ENCODE assay signal across 20 cellular contexts in genomic region chr17:77165577-77165976, GRCh38. TPM values are rescaled to one million over a fixed set of nuclear protein-coding genes. Genes with fewer than 3 reads are reported as not detected.
DNase-seq lines count a peak whose midpoint lies in the region; ATAC-seq, FAIRE-seq and TF ChIP-seq lines count a peak whose summit lies in the region.
"Had no signal": no experiment of that assay in that cellular context is flagged by ENCODE, and none has a peak within 500 bp of the region (broad histone marks: within the 10 kb centered on the region; RNA-seq: fewer than 3 reads in every experiment).

No MANE protein-coding gene starts in this region.

- H3F3A ChIP-seq in SK-N-SH (replicated peaks; ENCODE audit: insufficient read depth): peaks cover 16% of the 10 kb centered on the region

- peaks cover 9% of the 10 kb centered on the region for H3K9me3 ChIP-seq in CD8-positive, alpha-beta T cell (ENCODE audit: low read length)
- 0 out of 2 replicates have a peak, but pooled peaks cover 4% of the 10 kb centered on the region for H3K9me3 ChIP-seq in SK-N-MC (ENCODE audit: low read depth, low read length)
- peaks cover 0 to 7% (median 0%) of the 10 kb centered on the region in 3 donors for H3K9me3 ChIP-seq in gastrocnemius medialis
- H3K9me3 ChIP-seq in SK-N-SH: peaks cover 26% of the 10 kb centered on the region; the same call in 1 of the 2 replicates

- H3K4me1 ChIP-seq in CD8-positive, alpha-beta T cell (ENCODE audit: insufficient read depth, low read length): peaks cover 18% of the 10 kb centered on the region
- H3K4me1 ChIP-seq in gastrocnemius medialis (peaks cover 57 to 69% of the 10 kb centered on the region in 2 donors), mesendoderm (ENCODE audit: control insufficient read depth, low read depth, low read length) (peaks cover 7% of the 10 kb centered on the region), SK-N-SH (ENCODE audit: control insufficient read depth in 1 of 2, insufficient read depth in 2 of 2, low read depth in 1 of 2, low read length in 1 of 2) (peaks cover 17 to 20% of the 10 kb centered on the region in 2 experiments; a peak in 3 of 4 replicates)

- no peak overlapping the region for H3K27ac ChIP-seq in CD8-positive, alpha-beta T cell (ENCODE audit: low read depth, low read length)
- 0 out of 2 replicates have a peak overlapping the region, but pooled peaks have one; percentile 38 for H3K27ac ChIP-seq in SK-N-MC
- H3K27ac ChIP-seq in gastrocnemius medialis: peak overlapping the region; percentile 85 to 96 (median 90)
- no peak overlapping the region for H3K27ac ChIP-seq in mesendoderm (ENCODE audit: low read depth, low read length)
- 0 out of 4 replicates have a peak overlapping the region, but pooled peaks of 1 of the 2 experiments have one; percentile 54 for H3K27ac ChIP-seq in SK-N-SH (ENCODE audit: low read depth in 2 of 2, low read length in 1 of 2)
- H3K27ac ChIP-seq: C4-2B had no signal

- H3K36me3 Mint-ChIP-seq in CD8-positive, alpha-beta T cell: peaks cover 49% of the 10 kb centered on the region
- peaks cover 66% of the 10 kb centered on the region for H3K36me3 Mint-ChIP-seq in T-cell

- no peak overlapping the region for H2AK5ac ChIP-seq in mesendoderm (ENCODE audit: low read length)

- no peak for ATAC-seq in CD8-positive, alpha-beta T cell
- ATAC-seq in gastrocnemius medialis (no peak), T-cell (replicated peaks in 1 of 4) (no peak)
- ATAC-seq: activated T-cell treated with anti-CD3 and anti-CD28 coated beads, Interleukin-2, amount 50 U/mL, for 4 hours; PC-3 had no signal

- no peak overlapping the region for H3K23ac ChIP-seq in mesendoderm (ENCODE audit: low read length)

- no CpG with 5 or more reads among the region's 1 CpG for WGBS in mesendoderm (ENCODE audit: extremely low coverage, insufficient coverage, low lambda C conversion rate)
- 17% methylated on average over 1 of the region's 1 CpG for WGBS in SK-N-SH (ENCODE audit: low lambda C conversion rate)

- no peaks in the 10 kb centered on the region for H3K9me2 ChIP-seq in SK-N-SH

- peak; percentile 37 for FAIRE-seq in endometrium (lab: Jason Lieb, UNC)
- FAIRE-seq in HTR-8/SVneo (lab: Jason Lieb, UNC): no peak
- FAIRE-seq: GM12892 had no signal

- H2BK120ac ChIP-seq in mesendoderm (ENCODE audit: low read depth, low read length): no peak overlapping the region

- POLR2A ChIA-PET in CD8-positive, alpha-beta T cell (lab: Charles Lee): no interaction called here
- POLR2A ChIA-PET in T-cell (lab: Charles Lee): interaction anchor here in 1 of 2 donors (0.6 to 1.3 kb wide), 2 partner anchors 25 to 327 kb away, joined by 3 to 4 read pairs; partner anchors contain the start of gene SEC14L1
- POLR2A ChIA-PET in SK-N-SH (lab: Yijun Ruan, JAX): no interaction called here

- no peak overlapping the region for H3K56ac ChIP-seq in mesendoderm (ENCODE audit: low read length)

- no peaks in the 10 kb centered on the region for H3K27me3 Mint-ChIP-seq in CD8-positive, alpha-beta T cell (ENCODE audit: low read depth)
- H3K27me3 Mint-ChIP-seq in T-cell: no peaks in the 10 kb centered on the region

- TF ChIP-seq RAD21 in SK-N-SH (IDR thresholded peaks at IDR 0.05; ENCODE audit: low read length): no peak

- H3K4ac ChIP-seq in mesendoderm (ENCODE audit: low read depth, low read length): no peak overlapping the region

- no peak overlapping the region for H2AFZ ChIP-seq in SK-N-SH (ENCODE audit: low read depth)

- H3K27ac Mint-ChIP-seq in CD8-positive, alpha-beta T cell: peak overlapping the region; percentile 24
- H3K27ac Mint-ChIP-seq in T-cell: peak overlapping the region in 1 of 2 donors; percentile 90

- H3K18ac ChIP-seq in mesendoderm (ENCODE audit: low read length): no peak overlapping the region

- no peak overlapping the region for H4K8ac ChIP-seq in mesendoderm (ENCODE audit: low read depth, low read length)

- intact Hi-C loops in CD8-positive, alpha-beta T cell (cut with DNase I, micrococcal nuclease): no loop called here
- intact Hi-C loops in gastrocnemius medialis (cut with DNase I; ENCODE audit: low total_unique reads): no loop called here

- TF ChIP-seq EP300 in SK-N-SH (IDR thresholded peaks at IDR 0.05; ENCODE audit: borderline replicate concordance in 1 of 2, low read depth in 1 of 2, low read length in 1 of 2): no peak

- H3K4me2 ChIP-seq in mesendoderm (ENCODE audit: low read length) (no peak overlapping the region), SK-N-SH (no peak overlapping the region)

- H3K9ac ChIP-seq in SK-N-MC (ENCODE audit: insufficient read length) (no peak overlapping the region), mesendoderm (ENCODE audit: low read length) (no peak overlapping the region), SK-N-SH (no peak overlapping the region)

- no peaks in the 10 kb centered on the region for H3K36me3 ChIP-seq in CD8-positive, alpha-beta T cell (ENCODE audit: insufficient read depth, low read length)
- peaks cover 10% of the 10 kb centered on the region for H3K36me3 ChIP-seq in SK-N-MC (ENCODE audit: insufficient read depth, low read length)
- H3K36me3 ChIP-seq in gastrocnemius medialis: peaks cover 0 to 10% of the 10 kb centered on the region in 2 donors
- no peaks in the 10 kb centered on the region for H3K36me3 ChIP-seq in mesendoderm (ENCODE audit: control insufficient read depth, insufficient read depth, low read length)
- peaks cover 11 to 48% of the 10 kb centered on the region in 2 experiments for H3K36me3 ChIP-seq in SK-N-SH (replicated peaks in 1 of 2; ENCODE audit: control insufficient read depth in 1 of 2, insufficient read depth in 2 of 2, low read length in 1 of 2)

- DNase-seq in CD8-positive, alpha-beta T cell: no peak
- no peak for DNase-seq in SK-N-MC (ENCODE audit: low read depth, low spot score)
- DNase-seq in gastrocnemius medialis: no peak
- DNase-seq in mesendoderm: no peak
- DNase-seq in T-cell: no peak
- no peak for DNase-seq in SK-N-SH
- no peak for DNase-seq in HTR-8/SVneo (ENCODE audit: insufficient read length, low spot score)
- DNase-seq: activated CD4-positive, alpha-beta T cell treated with anti-CD3 and anti-CD28 coated beads for 48 hours; activated T-cell treated with anti-CD3 and anti-CD28 coated beads, Interleukin-2, amount 50 U/mL, for 4 hours; aorta; EL; NCI-H1092; PC-3; posterior cingulate gyrus; stimulated activated CD4-positive, alpha-beta T cell treated with anti-CD3 and anti-CD28 coated beads, Interleukin-15, amount 100 ng/mL, for 24 hours; T-helper 1 cell; trophoblast cell had no signal

- peaks cover 12% of the 10 kb centered on the region for H3K9me3 Mint-ChIP-seq in CD8-positive, alpha-beta T cell
- H3K9me3 Mint-ChIP-seq in T-cell: peaks cover 7 to 18% (median 9%) of the 10 kb centered on the region in 3 donors

- no peaks in the 10 kb centered on the region for H3K79me2 ChIP-seq in mesendoderm (ENCODE audit: control insufficient read depth, insufficient read depth, low read length)
- peaks cover 99% of the 10 kb centered on the region for H3K79me2 ChIP-seq in SK-N-SH (ENCODE audit: insufficient read depth)

- H2BK5ac ChIP-seq in mesendoderm (ENCODE audit: low read length): no peak overlapping the region

- no peak for TF ChIP-seq CTCF in CD8-positive, alpha-beta T cell (IDR thresholded peaks at IDR 0.05)
- no peak for TF ChIP-seq CTCF in gastrocnemius medialis (IDR thresholded peaks at IDR 0.05 in 4 of 5, conservative IDR thresholded peaks at IDR 0.05 in 1 of 5)
- no peak for TF ChIP-seq CTCF in SK-N-SH (IDR thresholded peaks at IDR 0.05)

- no peak overlapping the region for H3K4me3 Mint-ChIP-seq in CD8-positive, alpha-beta T cell
- H3K4me3 Mint-ChIP-seq in T-cell: peak overlapping the region in 1 of 3 donors; percentile 28
- H3K4me3 Mint-ChIP-seq: activated T-cell treated with anti-CD3 and anti-CD28 coated beads, Interleukin-2, amount 50 U/mL, for 4 hours had no signal

- no peak overlapping the region for H3K4me3 ChIP-seq in CD8-positive, alpha-beta T cell (ENCODE audit: low read depth, low read length)
- no peak overlapping the region for H3K4me3 ChIP-seq in SK-N-MC
- H3K4me3 ChIP-seq in gastrocnemius medialis: no peak overlapping the region
- H3K4me3 ChIP-seq in mesendoderm (ENCODE audit: low read length): no peak overlapping the region
- H3K4me3 ChIP-seq in SK-N-SH (ENCODE audit: low read depth in 2 of 2, low read length in 1 of 2): no peak overlapping the region

- no peak overlapping the region for H4K5ac ChIP-seq in mesendoderm (ENCODE audit: low read length)

- peaks cover 8% of the 10 kb centered on the region for H3K79me1 ChIP-seq in mesendoderm (ENCODE audit: low read length)

- no peaks in the 10 kb centered on the region for H3K27me3 ChIP-seq in CD8-positive, alpha-beta T cell (ENCODE audit: insufficient read depth, low read length)
- no peaks in the 10 kb centered on the region for H3K27me3 ChIP-seq in gastrocnemius medialis
- H3K27me3 ChIP-seq in mesendoderm (ENCODE audit: insufficient read depth, low read length, poor library complexity): no peaks in the 10 kb centered on the region
- H3K27me3 ChIP-seq in SK-N-SH (ENCODE audit: insufficient read depth): no peaks in the 10 kb centered on the region

- H2BK15ac ChIP-seq in mesendoderm (replicated peaks; ENCODE audit: low read depth): no peak overlapping the region

- TF ChIP-seq POLR2A in gastrocnemius medialis (IDR thresholded peaks at IDR 0.05): no peak

- peaks cover 41% of the 10 kb centered on the region for H3K4me1 Mint-ChIP-seq in CD8-positive, alpha-beta T cell (ENCODE audit: low read depth)
- peaks cover 48 to 50% (median 49%) of the 10 kb centered on the region in 3 donors for H3K4me1 Mint-ChIP-seq in T-cell

- H4K20me1 ChIP-seq in SK-N-SH (ENCODE audit: insufficient read depth): peaks cover 42% of the 10 kb centered on the region

- CTCF ChIA-PET in CD8-positive, alpha-beta T cell (lab: Charles Lee): no interaction called here
- CTCF ChIA-PET in T-cell (lab: Charles Lee) (no interaction called here), SK-N-SH (lab: Yijun Ruan, JAX) (interaction anchor here (1.3 to 1.5 kb wide), 4 partner anchors 12 to 49 kb away, joined by 4 to 5 read pairs (median 5); no protein-coding TSS in a partner anchor)

- in situ Hi-C loops in gastrocnemius medialis (cut with MboI; ENCODE audit: low sequenced_read_pairs in 4 of 4): no loop called here

TF ChIP-seq in SK-N-SH, 30 proteins besides CTCF, POLR2A, EP300 and RAD21:
- TF ChIP-seq SMC3 (IDR thresholded peaks at IDR 0.05; ENCODE audit: low read depth, low read length) (no peak), RFX5 (IDR thresholded peaks at IDR 0.05; ENCODE audit: low read length) (no peak), FOXM1 (IDR thresholded peaks at IDR 0.05; ENCODE audit: low read depth) (no peak), MEF2A (IDR thresholded peaks at IDR 0.05; ENCODE audit: borderline replicate concordance, low read depth) (no peak)

RNA-seq across cellular contexts. Expression of gene SEC14L1, which starts 24.8 kb away (rescaled TPM):
- 100 to 1,000 TPM; 114 to 118 TPM for total RNA-seq in CD8-positive, alpha-beta T cell
- total RNA-seq in gastrocnemius medialis: 10 to 100 TPM; 55.0 to 94.1 (median 73.7) TPM
- 29.1 TPM for polyA plus RNA-seq in mesendoderm (2013, experiment 1 of 2)
- polyA plus RNA-seq in mesendoderm (2013, experiment 2 of 2): 31.2 TPM
- 10 to 100 TPM; 36.9 to 71.6 (median 46.2) TPM for total RNA-seq in T-cell
- polyA plus RNA-seq in SK-N-SH (2012; rRNA removed): 45.1 and 62.4 TPM in 2 replicates
- 54.4 and 58.5 TPM in 2 replicates for polyA plus RNA-seq in SK-N-SH (2012; cell fraction: cytosol; rRNA removed)
- polyA plus RNA-seq in SK-N-SH (2012; cell fraction: nucleus; rRNA removed): 48.9 and 66.1 TPM in 2 replicates

Comparison
In these comparisons a context has a peak if more than half of its experiments do, and no peak if none do; other contexts are left out.
1. H3K27ac ChIP-seq: peak in SK-N-MC (single experiment) and gastrocnemius medialis (4 of 4); none in CD8-positive, alpha-beta T cell (single experiment) and mesendoderm (single experiment).